ENCODE assay signal across 1 cellular context in genomic region chr7:135091717-135092116, GRCh38.
TF ChIP-seq lines count a peak whose summit lies in the region.

No MANE protein-coding gene starts in this region.

TF ChIP-seq in HepG2, 621 proteins besides CTCF, POLR2A, EP300 and RAD21 (continued from another document):
- no peak for TF ChIP-seq ZNF761 (CRISPR knock-in tag; conservative IDR thresholded peaks at IDR 0.05)
- TF ChIP-seq ZNF720 (CRISPR knock-in tag; IDR thresholded peaks at IDR 0.05), result no peak
- TF ChIP-seq NRL (CRISPR knock-in tag; IDR thresholded peaks at IDR 0.05; ENCODE audit: borderline replicate concordance), result no peak
- no peak for TF ChIP-seq SPEN (CRISPR knock-in tag; IDR thresholded peaks at IDR 0.05; ENCODE audit: low read depth)
- TF ChIP-seq SALL1 (CRISPR knock-in tag; IDR thresholded peaks at IDR 0.05), result no peak
- no peak for TF ChIP-seq ZSCAN30 (CRISPR knock-in tag; IDR thresholded peaks at IDR 0.05)
- TF ChIP-seq PCBP2 (optimal IDR thresholded peaks at IDR 0.05; ENCODE audit: low read depth, low read length, poor library complexity, severe bottlenecking), result no peak
